In genomic region chr12:89693639-89694202, GRCh38 we compare ENCODE assay signal across 24 cellular contexts. TPM values are rescaled to one million over a fixed set of nuclear protein-coding genes. Genes with fewer than 3 reads are reported as not detected.
A peak's percentile ranks its signal among the peaks of the same experiment; 100 is the strongest.
DNase-seq lines count a peak whose midpoint lies in the region; ATAC-seq, FAIRE-seq and TF ChIP-seq lines count a peak whose summit lies in the region.
"Had no signal": no experiment of that assay in that cellular context is flagged by ENCODE, and none has a peak within 500 bp of the region (broad histone marks: within the 10 kb centered on the region; RNA-seq: fewer than 3 reads in every experiment).

No MANE protein-coding gene starts in this region.

- ATAC-seq in SK-N-SH treated with all-trans-retinoic acid at 6 μM for 48 hours (no peak), GM19452 (IDR thresholded peaks at IDR 0.05; ENCODE audit: unreplicated experiment) (no peak)
- ATAC-seq: activated CD8-positive, alpha-beta T cell treated with anti-CD3 and anti-CD28 coated beads for 36 hours; naive thymus-derived CD4-positive, alpha-beta T cell; Right ventricle myocardium inferior; stimulated activated naive B cell treated with anti-CD40 and anti-IgM and Interleukin-4, amounts not matched to agents 10 μg/mL and 1 μg/mL and 100 μg/mL, for 72 hours had no signal

- H3K27me3 Mint-ChIP-seq in astrocyte (ENCODE audit: low read depth, unreplicated experiment): no peaks in the 10 kb centered on the region
- H3K27me3 Mint-ChIP-seq in type B pancreatic cell: no peaks in the 10 kb centered on the region
- H3K27me3 Mint-ChIP-seq: activated CD8-positive, alpha-beta T cell treated with anti-CD3 and anti-CD28 coated beads for 36 hours; naive thymus-derived CD4-positive, alpha-beta T cell; stimulated activated naive B cell treated with anti-CD40 and anti-IgM and Interleukin-4, amounts not matched to agents 10 μg/mL and 1 μg/mL and 100 μg/mL, for 72 hours had no signal

- POLR2A ChIA-PET in SK-N-SH (lab: Yijun Ruan, JAX): no interaction called here

- no peak for FAIRE-seq in astrocyte (lab: Jason Lieb, UNC)

- H3F3A ChIP-seq in SK-N-SH (replicated peaks; ENCODE audit: insufficient read depth) (no peaks in the 10 kb centered on the region), smooth muscle cell (ENCODE audit: low read depth) (no peaks in the 10 kb centered on the region)

- H3K9me3 Mint-ChIP-seq in astrocyte (ENCODE audit: unreplicated experiment): no peaks in the 10 kb centered on the region
- H3K9me3 Mint-ChIP-seq in type B pancreatic cell: no peaks in the 10 kb centered on the region
- H3K9me3 Mint-ChIP-seq: activated CD8-positive, alpha-beta T cell treated with anti-CD3 and anti-CD28 coated beads for 36 hours; endodermal cell; naive thymus-derived CD4-positive, alpha-beta T cell; stimulated activated naive B cell treated with anti-CD40 and anti-IgM and Interleukin-4, amounts not matched to agents 10 μg/mL and 1 μg/mL and 100 μg/mL, for 72 hours; T-helper 1 cell treated with Interleukin-12 subunit alpha and Interleukin-12 subunit beta and Interleukin-4 antibody, amounts not matched to agents 30 μg/mL and 1 μg/mL, for 36 hours had no signal

- CTCF ChIA-PET in SK-N-SH (lab: Yijun Ruan, JAX): no interaction called here

- peak overlapping the region; percentile 36 for H3K4me3 Mint-ChIP-seq in astrocyte (ENCODE audit: unreplicated experiment)
- H3K4me3 Mint-ChIP-seq in type B pancreatic cell: no peak overlapping the region
- H3K4me3 Mint-ChIP-seq: activated CD8-positive, alpha-beta T cell treated with anti-CD3 and anti-CD28 coated beads for 36 hours; endodermal cell; stimulated activated naive B cell treated with anti-CD40 and anti-IgM and Interleukin-4, amounts not matched to agents 10 μg/mL and 1 μg/mL and 100 μg/mL, for 72 hours; T-helper 1 cell treated with Interleukin-12 subunit alpha and Interleukin-12 subunit beta and Interleukin-4 antibody, amounts not matched to agents 30 μg/mL and 1 μg/mL, for 36 hours had no signal

- H3K4me1 ChIP-seq in SK-N-SH (ENCODE audit: control insufficient read depth in 1 of 2, insufficient read depth in 2 of 2, low read depth in 1 of 2, low read length in 1 of 2) (peaks cover 0 to 5% of the 10 kb centered on the region in 2 experiments; a peak in 2 of 4 replicates), astrocyte (ENCODE audit: insufficient read depth, low read length) (peaks cover 4% of the 10 kb centered on the region), smooth muscle cell (ENCODE audit: low read depth) (peaks cover 33% of the 10 kb centered on the region)
- H3K4me1 ChIP-seq: prostate gland had no signal

- WGBS in SK-N-SH (ENCODE audit: low lambda C conversion rate): 92% methylated on average over 3 of the region's 3 CpGs
- 73% methylated on average over 3 of the region's 3 CpGs for WGBS in smooth muscle cell (ENCODE audit: low lambda C conversion rate)

- H3K27me3 ChIP-seq in SK-N-SH (ENCODE audit: insufficient read depth): no peaks in the 10 kb centered on the region
- H3K27me3 ChIP-seq in astrocyte (ENCODE audit: insufficient read depth, low read length): no peaks in the 10 kb centered on the region
- H3K27me3 ChIP-seq in smooth muscle cell (ENCODE audit: low read depth): no peaks in the 10 kb centered on the region
- H3K27me3 ChIP-seq: upper lobe of left lung had no signal

- H2AFZ ChIP-seq in SK-N-SH (ENCODE audit: low read depth): no peak overlapping the region
- no peak overlapping the region for H2AFZ ChIP-seq in astrocyte (ENCODE audit: low read depth, low read length)
- H2AFZ ChIP-seq in smooth muscle cell (ENCODE audit: low read depth): no peak overlapping the region

- TF ChIP-seq CTCF in SK-N-SH (IDR thresholded peaks at IDR 0.05) (no peak), astrocyte (IDR thresholded peaks at IDR 0.05; ENCODE audit: insufficient read depth, low read depth, low read length) (no peak), smooth muscle cell (IDR thresholded peaks at IDR 0.05; ENCODE audit: borderline replicate concordance, insufficient read depth, poor library complexity, severe bottlenecking) (no peak), type B pancreatic cell (conservative IDR thresholded peaks at IDR 0.05) (no peak)

- H3K4me1 Mint-ChIP-seq in astrocyte (ENCODE audit: low read depth, unreplicated experiment) (peaks cover 42% of the 10 kb centered on the region), type B pancreatic cell (ENCODE audit: unreplicated experiment) (peaks cover 45% of the 10 kb centered on the region)

- H3K9me2 ChIP-seq in SK-N-SH: no peaks in the 10 kb centered on the region

- no peak overlapping the region for H3K4me2 ChIP-seq in SK-N-SH
- H3K4me2 ChIP-seq in astrocyte (ENCODE audit: low read length): no peak overlapping the region
- peak overlapping the region; percentile 24 for H3K4me2 ChIP-seq in smooth muscle cell

- H4K20me1 ChIP-seq in SK-N-SH (ENCODE audit: insufficient read depth) (no peaks in the 10 kb centered on the region), astrocyte (ENCODE audit: insufficient read depth, low read length) (peaks cover 35% of the 10 kb centered on the region), smooth muscle cell (ENCODE audit: low read depth) (peaks cover 97% of the 10 kb centered on the region)

- H3K79me2 ChIP-seq in SK-N-SH (ENCODE audit: insufficient read depth): peaks cover 19% of the 10 kb centered on the region
- peaks cover 99% of the 10 kb centered on the region for H3K79me2 ChIP-seq in astrocyte (ENCODE audit: insufficient read depth, low read length)
- peaks cover 100% of the 10 kb centered on the region for H3K79me2 ChIP-seq in smooth muscle cell (ENCODE audit: low read depth)

- no peaks in the 10 kb centered on the region for H3K9me3 ChIP-seq in SK-N-SH
- H3K9me3 ChIP-seq in astrocyte (ENCODE audit: insufficient read depth, low read depth, low read length): no peaks in the 10 kb centered on the region
- H3K9me3 ChIP-seq in smooth muscle cell (replicated peaks; ENCODE audit: low read depth): no peaks in the 10 kb centered on the region
- H3K9me3 ChIP-seq: prostate gland, upper lobe of left lung had no signal

- no peak for DNase-seq in SK-N-SH
- DNase-seq in astrocyte (ENCODE audit: low read depth): peak; percentile 75
- DNase-seq in left kidney (ENCODE audit: low read depth, low spot score): peak; percentile 26
- no peak for DNase-seq in smooth muscle cell (lab: John Stamatoyannopoulos, UW; ENCODE audit: unreplicated experiment)
- DNase-seq in stimulated activated CD4-positive, alpha-beta T cell treated with anti-CD3 and anti-CD28 coated beads, Interleukin-4, amount 100 ng/mL, for 1 hour: no peak
- DNase-seq in type B pancreatic cell (ENCODE audit: extremely low spot score, unreplicated experiment): no peak
- DNase-seq: activated CD8-positive, alpha-beta T cell treated with anti-CD3 and anti-CD28 coated beads for 36 hours; activated T-cell treated with anti-CD3 and anti-CD28 coated beads, Interleukin-2, amount 50 U/mL, for 48 hours; C1 segment of cervical spinal cord; DMS79 treated with DMSO at 0.1 percent for 48 hours; endodermal cell; naive thymus-derived CD4-positive, alpha-beta T cell; NCI-H1105 treated with DMSO at 0.1 percent for 48 hours; NK-92 treated with Interleukin-12 subunit alpha and Interleukin-12 subunit beta, amount 100 ng/mL, for 24 hours; stimulated activated CD4-positive, alpha-beta T cell treated with anti-CD3 and anti-CD28 coated beads, Interleukin-12 subunit alpha, Interleukin-12 subunit beta, amount 100 ng/mL, for 4 hours; stimulated activated naive B cell treated with anti-CD40 and anti-IgM and Interleukin-4, amounts not matched to agents 10 μg/mL and 1 μg/mL and 100 μg/mL, for 72 hours had no signal

- H3K36me3 ChIP-seq in SK-N-SH (replicated peaks in 1 of 2; ENCODE audit: control insufficient read depth in 1 of 2, insufficient read depth in 2 of 2, low read length in 1 of 2) (no peaks in the 10 kb centered on the region), astrocyte (ENCODE audit: insufficient read depth, low read length) (no peaks in the 10 kb centered on the region), smooth muscle cell (ENCODE audit: low read depth) (no peaks in the 10 kb centered on the region)
- H3K36me3 ChIP-seq: prostate gland, upper lobe of left lung had no signal

- TF ChIP-seq RAD21 in SK-N-SH (IDR thresholded peaks at IDR 0.05; ENCODE audit: low read length): no peak

- H3K27ac ChIP-seq in SK-N-SH (ENCODE audit: low read depth in 2 of 2, low read length in 1 of 2) (no peak overlapping the region), astrocyte (ENCODE audit: low read depth, low read length) (no peak overlapping the region), smooth muscle cell (ENCODE audit: low read depth) (peak overlapping the region; percentile 3)
- H3K27ac ChIP-seq: 22Rv1, prostate gland, upper lobe of left lung had no signal

- H3K4me3 ChIP-seq in SK-N-SH (ENCODE audit: low read depth in 2 of 2, low read length in 1 of 2) (no peak overlapping the region), astrocyte (ENCODE audit: insufficient read depth, low read depth, low read length) (no peak overlapping the region), smooth muscle cell (no peak overlapping the region)
- H3K4me3 ChIP-seq: K562, prostate gland, upper lobe of left lung had no signal

- H3K27ac Mint-ChIP-seq in astrocyte (ENCODE audit: unreplicated experiment) (peak overlapping the region; percentile 48), type B pancreatic cell (no peak overlapping the region)
- H3K27ac Mint-ChIP-seq: activated CD8-positive, alpha-beta T cell treated with anti-CD3 and anti-CD28 coated beads for 36 hours; endodermal cell; naive thymus-derived CD4-positive, alpha-beta T cell; stimulated activated naive B cell treated with anti-CD40 and anti-IgM and Interleukin-4, amounts not matched to agents 10 μg/mL and 1 μg/mL and 100 μg/mL, for 72 hours; T-helper 1 cell treated with Interleukin-12 subunit alpha and Interleukin-12 subunit beta and Interleukin-4 antibody, amounts not matched to agents 30 μg/mL and 1 μg/mL, for 36 hours had no signal

- no peak overlapping the region for H3K9ac ChIP-seq in SK-N-SH
- no peak overlapping the region for H3K9ac ChIP-seq in astrocyte (ENCODE audit: low read length)
- H3K9ac ChIP-seq in smooth muscle cell (ENCODE audit: low read depth): no peak overlapping the region

- no peak for TF ChIP-seq EP300 in SK-N-SH (IDR thresholded peaks at IDR 0.05; ENCODE audit: borderline replicate concordance in 1 of 2, low read depth in 1 of 2, low read length in 1 of 2)

- H3K36me3 Mint-ChIP-seq in astrocyte (ENCODE audit: low read depth, unreplicated experiment) (no peaks in the 10 kb centered on the region), type B pancreatic cell (peaks cover 5% of the 10 kb centered on the region)

TF ChIP-seq in SK-N-SH treated with all-trans-retinoic acid at 6 μM for 48 hours, 23 proteins besides CTCF, POLR2A, EP300 and RAD21:
- TF ChIP-seq ISL1 (CRISPR knock-in tag; IDR thresholded peaks at IDR 0.05) (peak; percentile 76), TCF4 (CRISPR knock-in tag; IDR thresholded peaks at IDR 0.05; ENCODE audit: borderline replicate concordance) (no peak)

TF ChIP-seq in SK-N-SH, 30 proteins besides CTCF, POLR2A, EP300 and RAD21 (continues in another document):
- no peak for TF ChIP-seq EZH2phosphoT487 (IDR thresholded peaks at IDR 0.05; ENCODE audit: borderline replicate concordance, low read depth)

RNA-seq across cellular contexts. Expression of gene ATP2B1, which starts 14.9 kb away (rescaled TPM):
- polyA plus RNA-seq in SK-N-SH (2012; rRNA removed): 2.9 and 4.3 TPM in 2 replicates
- polyA plus RNA-seq in SK-N-SH (2012; cell fraction: cytosol; rRNA removed): 4.8 and 6.1 TPM in 2 replicates
- 10.1 and 10.3 TPM in 2 replicates for polyA plus RNA-seq in SK-N-SH (2012; cell fraction: nucleus; rRNA removed)
- total RNA-seq in astrocyte: 48.9 and 54.7 TPM in 2 replicates
- total RNA-seq in smooth muscle cell: 70.1 and 81.7 TPM in 2 replicates
- 42.8 and 76.2 TPM in 2 replicates for polyA plus RNA-seq in smooth muscle cell
- 77.1 and 95.2 TPM in 2 replicates for total RNA-seq in type B pancreatic cell (ENCODE audit: low replicate concordance)

Comparison
In these comparisons a context has a peak if more than half of its experiments do, and no peak if none do; other contexts are left out.
1. DNase-seq: peak in astrocyte (single experiment) and left kidney (single experiment); none in SK-N-SH (single experiment), smooth muscle cell (single experiment), stimulated activated CD4-positive, alpha-beta T cell treated with anti-CD3 and anti-CD28 coated beads, Interleukin-4, amount 100 ng/mL, for 1 hour (single experiment) and type B pancreatic cell (single experiment).